In the genomic region with DNA sequence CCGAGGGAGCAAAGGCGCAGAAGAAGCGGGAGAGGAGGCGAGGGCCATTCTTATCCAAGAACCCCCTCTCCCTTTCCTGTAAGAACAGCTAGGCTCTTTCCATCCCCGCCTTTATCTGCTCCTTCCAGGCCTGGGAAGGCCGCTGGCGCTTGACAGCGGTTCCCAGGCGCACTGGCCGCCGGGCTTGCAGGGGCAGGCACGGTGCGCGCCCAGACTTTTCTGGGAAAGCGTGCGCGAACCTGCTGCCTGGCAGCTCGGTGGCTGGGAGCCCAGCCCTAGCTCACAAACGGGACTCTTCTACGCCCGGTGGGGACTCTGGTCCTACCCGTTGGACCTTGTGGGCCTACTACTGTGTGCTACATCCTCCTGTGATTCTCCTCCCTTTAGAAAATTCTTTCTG, we compare ENCODE assay signal across 14 cellular contexts. TPM values are rescaled to one million over a fixed set of nuclear protein-coding genes. Genes with fewer than 3 reads are reported as not detected.
"Had no signal": no experiment of that assay in that cellular context is flagged by ENCODE, and none has a peak within 500 bp of the region (broad histone marks: within the 10 kb centered on the region; RNA-seq: fewer than 3 reads in every experiment).

No MANE protein-coding gene starts in this region.

- H3K36me3 ChIP-seq: adrenal gland, upper lobe of left lung had no signal

- H3K36me3 Mint-ChIP-seq: natural killer cell treated with Interleukin-12 subunit alpha and Interleukin-12 subunit beta and Interleukin-15 and Interleukin-18, amount 100 ng/mL, for 72 hours had no signal

- H3K27me3 ChIP-seq: adrenal gland, upper lobe of left lung had no signal

- ATAC-seq: activated CD8-positive, alpha-beta T cell treated with anti-CD3 and anti-CD28 coated beads, Interleukin-2, amount 10 ng/mL, durations not matched to agents 7 days and 5 days; natural killer cell treated with Interleukin-12 subunit alpha and Interleukin-12 subunit beta and Interleukin-15 and Interleukin-18, amount 100 ng/mL, for 72 hours had no signal

- DNase-seq: activated CD4-positive, alpha-beta T cell treated with anti-CD3 and anti-CD28 coated beads for 48 hours; activated CD8-positive, alpha-beta memory T cell treated with anti-CD3 and anti-CD28 coated beads, Interleukin-2, amount 50 U/mL, for 4 hours; activated CD8-positive, alpha-beta T cell treated with anti-CD3 and anti-CD28 coated beads, Interleukin-2, amount 10 ng/mL, durations not matched to agents 7 days and 5 days; activated naive CD4-positive, alpha-beta T cell treated with Interleukin-2 at 50 U/mL for 16 hours; adrenal gland; foreskin melanocyte; posterior cingulate gyrus; stimulated activated CD4-positive, alpha-beta T cell treated with anti-CD3 and anti-CD28 coated beads, Interleukin-15, amount 100 ng/mL, for 24 hours; stimulated activated CD4-positive, alpha-beta T cell treated with anti-CD3 and anti-CD28 coated beads, Interleukin-4, amount 100 ng/mL, for 1 hour; stimulated activated naive CD4-positive, alpha-beta T cell; T-helper 2 cell; upper lobe of left lung had no signal

- H3K4me3 ChIP-seq: adrenal gland, upper lobe of left lung had no signal

- H3K27ac Mint-ChIP-seq: activated CD8-positive, alpha-beta T cell treated with anti-CD3 and anti-CD28 coated beads, Interleukin-2, amount 10 ng/mL, durations not matched to agents 7 days and 5 days; natural killer cell treated with Interleukin-12 subunit alpha and Interleukin-12 subunit beta and Interleukin-15 and Interleukin-18, amount 100 ng/mL, for 72 hours had no signal

- H3K9me3 Mint-ChIP-seq: natural killer cell treated with Interleukin-12 subunit alpha and Interleukin-12 subunit beta and Interleukin-15 and Interleukin-18, amount 100 ng/mL, for 72 hours had no signal

- H3K4me3 Mint-ChIP-seq: activated CD8-positive, alpha-beta T cell treated with anti-CD3 and anti-CD28 coated beads, Interleukin-2, amount 10 ng/mL, durations not matched to agents 7 days and 5 days; natural killer cell treated with Interleukin-12 subunit alpha and Interleukin-12 subunit beta and Interleukin-15 and Interleukin-18, amount 100 ng/mL, for 72 hours had no signal

- H3K27ac ChIP-seq: adrenal gland, upper lobe of left lung had no signal

- H3K9me3 ChIP-seq: adrenal gland, upper lobe of left lung had no signal

RNA-seq across cellular contexts. Expression of a gene that starts 52.9 kb away (rescaled TPM):
- total RNA-seq: activated CD8-positive, alpha-beta T cell treated with anti-CD3 and anti-CD28 coated beads, Interleukin-2, amount 10 ng/mL, durations not matched to agents 7 days and 5 days; mesenteric fat pad; natural killer cell treated with Interleukin-12 subunit alpha and Interleukin-12 subunit beta and Interleukin-15 and Interleukin-18, amount 100 ng/mL, for 72 hours had no signal
